In genomic region chr2:42980764-42981416, GRCh38 we compare ENCODE assay signal across 22 cellular contexts.
DNase-seq lines count a peak whose midpoint lies in the region; ATAC-seq and TF ChIP-seq lines count a peak whose summit lies in the region.
"Had no signal": no experiment of that assay in that cellular context is flagged by ENCODE, and none has a peak within 500 bp of the region (broad histone marks: within the 10 kb centered on the region; RNA-seq: fewer than 3 reads in every experiment).

No MANE protein-coding gene starts in this region.

- peak overlapping the region; percentile 27 for H2BK15ac ChIP-seq in neuronal stem cell (ENCODE audit: low read length)

- no peak overlapping the region for H2AFZ ChIP-seq in neuronal stem cell (ENCODE audit: low read length)

- H3K4me2 ChIP-seq in neuronal stem cell (ENCODE audit: insufficient read depth, low read length, poor library complexity, severe bottlenecking) = no peak overlapping the region
- H3K4me2 ChIP-seq: A549; BLaER1 treated with 17β-estradiol and CSF1 and Interleukin-3, amounts not matched to agents 10 nM and 100 nM; KMS-11 had no signal

- no peak overlapping the region for H3K4ac ChIP-seq in neuronal stem cell (ENCODE audit: low read length)

- no peak for ATAC-seq in left ventricle myocardium superior
- ATAC-seq in GM18868 (IDR thresholded peaks at IDR 0.05; ENCODE audit: unreplicated experiment) = no peak
- no peak for ATAC-seq in GM21723 (IDR thresholded peaks at IDR 0.05; ENCODE audit: unreplicated experiment)
- no peak for ATAC-seq in lower lobe of right lung
- ATAC-seq: GM12878 had no signal

- H3K36me3 ChIP-seq in neuronal stem cell (replicated peaks in 1 of 2; ENCODE audit: control insufficient read depth in 2 of 2, insufficient read depth in 2 of 2, low read length in 2 of 2) = no peaks in the 10 kb centered on the region
- no peaks in the 10 kb centered on the region for H3K36me3 ChIP-seq in lower lobe of right lung
- H3K36me3 ChIP-seq: BLaER1 treated with 17β-estradiol and CSF1 and Interleukin-3, amounts not matched to agents 10 nM and 100 nM had no signal

- H3K23ac ChIP-seq in neuronal stem cell (ENCODE audit: low read depth, low read length, poor library complexity) = no peak overlapping the region

- no peak overlapping the region for H3K9ac ChIP-seq in neuronal stem cell (ENCODE audit: low read depth, low read length, poor library complexity)
- H3K9ac ChIP-seq: BLaER1 treated with 17β-estradiol and CSF1 and Interleukin-3, amounts not matched to agents 10 nM and 100 nM; KMS-11 had no signal

- no CpG with 5 or more reads among the region's 9 CpGs for WGBS in neuronal stem cell (ENCODE audit: extremely low coverage in 2 of 2, insufficient read length in 2 of 2, insufficient replicate concordance in 1 of 2), 2 donors

- no peak overlapping the region for H4K8ac ChIP-seq in neuronal stem cell (ENCODE audit: low read depth, low read length)

- DNase-seq in cardiac septum (ENCODE audit: low spot score) (peak; percentile 14), left ventricle myocardium superior (no peak), foreskin melanocyte (peak; percentile 8), neuronal stem cell (ENCODE audit: low spot score) (no peak), NCI-H146 (lab: John Stamatoyannopoulos, UW) (no peak), lower lobe of right lung (no peak)
- DNase-seq: CD8-positive, alpha-beta memory T cell; GDM1; GOT3; NCI-H1092 treated with DMSO at 0.1 percent for 48 hours; NCI-H1694 treated with DMSO at 0.1 percent for 48 hours; NCI-H2107; NCI-H345; NCI-H526 treated with DMSO at 0.1 percent for 48 hours; OCI-M1; RPMI8226 had no signal

- H3K27ac ChIP-seq in neuronal stem cell (replicated peaks; ENCODE audit: low read length) (no peak overlapping the region), lower lobe of right lung (no peak overlapping the region)
- H3K27ac ChIP-seq: BLaER1 treated with 17β-estradiol and CSF1 and Interleukin-3, amounts not matched to agents 10 nM and 100 nM; KMS-11 had no signal

- H2BK120ac ChIP-seq in neuronal stem cell (ENCODE audit: low read depth, low read length) = no peak overlapping the region

- TF ChIP-seq CTCF in lower lobe of right lung (IDR thresholded peaks at IDR 0.05) = no peak

- no peak overlapping the region for H2BK12ac ChIP-seq in neuronal stem cell (ENCODE audit: low read length)

- no peaks in the 10 kb centered on the region for H3K79me1 ChIP-seq in neuronal stem cell (ENCODE audit: low read depth, low read length)

- intact Hi-C loops in cardiac septum (cut with DNase I) = no loop called here
- intact Hi-C loops in left ventricle myocardium superior (cut with micrococcal nuclease) = no loop called here
- intact Hi-C loops in lower lobe of right lung (cut with DNase I) = no loop called here

- peak overlapping the region; percentile 78 for H2AK5ac ChIP-seq in neuronal stem cell (ENCODE audit: low read depth, low read length)

- no peaks in the 10 kb centered on the region for H3K9me3 ChIP-seq in neuronal stem cell (replicated peaks in 1 of 2; ENCODE audit: control insufficient read depth in 2 of 2, insufficient read depth in 1 of 2, low read depth in 1 of 2, low read length in 2 of 2)
- no peaks in the 10 kb centered on the region for H3K9me3 ChIP-seq in lower lobe of right lung
- H3K9me3 ChIP-seq: A549; BLaER1 treated with 17β-estradiol and CSF1 and Interleukin-3, amounts not matched to agents 10 nM and 100 nM had no signal

- no peak overlapping the region for H4K91ac ChIP-seq in neuronal stem cell (ENCODE audit: low read depth, low read length, poor library complexity)

- no peaks in the 10 kb centered on the region for H3K27me3 ChIP-seq in neuronal stem cell (ENCODE audit: control insufficient read depth in 3 of 3, insufficient read depth in 3 of 3, low read depth in 1 of 3, low read length in 3 of 3)
- no peaks in the 10 kb centered on the region for H3K27me3 ChIP-seq in lower lobe of right lung (ENCODE audit: low read depth)
- H3K27me3 ChIP-seq: BLaER1 treated with 17β-estradiol and CSF1 and Interleukin-3, amounts not matched to agents 10 nM and 100 nM had no signal

- peak overlapping the region; percentile 49 for H3K14ac ChIP-seq in neuronal stem cell (ENCODE audit: low read length)

- no peak overlapping the region for H2BK5ac ChIP-seq in neuronal stem cell (ENCODE audit: low read length)

- H3K4me3 ChIP-seq in neuronal stem cell (ENCODE audit: low read length in 2 of 2) = no peak overlapping the region
- H3K4me3 ChIP-seq in lower lobe of right lung = no peak overlapping the region
- H3K4me3 ChIP-seq: A549; BLaER1 treated with 17β-estradiol and CSF1 and Interleukin-3, amounts not matched to agents 10 nM and 100 nM; GM12878 had no signal

- H3K4me1 ChIP-seq in neuronal stem cell (ENCODE audit: control insufficient read depth in 2 of 2, insufficient read depth in 1 of 2, low read depth in 1 of 2, low read length in 2 of 2) = peaks cover 0 to 16% of the 10 kb centered on the region in 2 donors
- no peaks in the 10 kb centered on the region for H3K4me1 ChIP-seq in lower lobe of right lung

- H3K18ac ChIP-seq in neuronal stem cell (ENCODE audit: low read length) = no peak overlapping the region

Comparison
In these comparisons a context has a peak if more than half of its experiments do, and no peak if none do; other contexts are left out.
1. DNase-seq: peak in cardiac septum (single experiment) and foreskin melanocyte (single experiment); none in left ventricle myocardium superior (single experiment), neuronal stem cell (single experiment), NCI-H146 (single experiment) and lower lobe of right lung (single experiment).